Comparison of ENCODE assay signal across 13 cellular contexts in the genomic region with DNA sequence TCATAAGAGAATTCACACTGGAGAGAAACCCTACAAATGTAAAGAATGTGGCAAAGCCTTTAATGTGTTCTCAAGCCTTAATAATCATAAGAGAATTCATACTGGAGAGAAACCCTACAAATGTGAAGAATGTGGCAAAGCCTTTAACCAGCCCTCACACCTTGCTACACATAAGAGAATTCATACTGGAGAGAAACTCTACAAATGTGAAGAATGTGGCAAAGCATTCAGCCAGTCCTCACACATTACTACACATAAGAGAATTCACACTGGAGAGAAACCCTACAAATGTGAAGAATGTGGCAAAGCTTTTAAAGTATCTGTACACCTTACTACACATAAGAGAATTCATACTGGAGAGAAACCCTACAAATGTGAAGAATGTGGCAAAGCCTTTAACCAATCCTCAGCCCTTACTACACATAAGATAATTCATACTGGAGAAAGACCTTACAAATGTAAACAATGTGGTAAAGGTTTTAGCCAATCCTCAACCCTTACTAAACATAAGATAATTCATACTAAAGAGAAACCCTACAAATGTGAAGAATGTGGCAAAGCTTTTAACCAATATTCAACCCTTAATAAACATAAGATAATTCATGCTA. TPM values are rescaled to one million over a fixed set of nuclear protein-coding genes. Genes with fewer than 3 reads are reported as not detected.
"Had no signal": no experiment of that assay in that cellular context is flagged by ENCODE, and none has a peak within 500 bp of the region (broad histone marks: within the 10 kb centered on the region; RNA-seq: fewer than 3 reads in every experiment).

No MANE protein-coding gene starts in this region.

RNA-seq across cellular contexts. Expression of a gene that starts 25.7 kb away (rescaled TPM):
- total RNA-seq: stomach, subcutaneous adipose tissue, suprapubic skin, temporal lobe, thoracic aorta, tibial nerve, transverse colon, upper lobe of left lung, upper lobe of right lung, ureter, urinary bladder, uterus, vagina had no signal
- polyA plus RNA-seq: stomach, urinary bladder had no signal
